ENCODE assay signal across 9 cellular contexts in genomic region chr1:169550294-169550693, GRCh38. TPM values are rescaled to one million over a fixed set of nuclear protein-coding genes. Genes with fewer than 3 reads are reported as not detected.
DNase-seq lines count a peak whose midpoint lies in the region; ATAC-seq and TF ChIP-seq lines count a peak whose summit lies in the region.
"Had no signal": no experiment of that assay in that cellular context is flagged by ENCODE, and none has a peak within 500 bp of the region (broad histone marks: within the 10 kb centered on the region; RNA-seq: fewer than 3 reads in every experiment).

No MANE protein-coding gene starts in this region.

- DNase-seq in DMS 273 treated with DMSO at 0.1 percent for 48 hours (lab: John Stamatoyannopoulos, UW) (peak; percentile 5), NCI-H2196 (lab: John Stamatoyannopoulos, UW; ENCODE audit: unreplicated experiment) (peak; percentile 59), astrocyte of the hippocampus (ENCODE audit: low read depth, low spot score) (peak; percentile 55), iris pigment epithelial cell (ENCODE audit: low read depth) (peak; percentile 55), tibial nerve (ENCODE audit: low spot score in 2 of 2) (peak in 1 of 2 donors; percentile 21)

- TF ChIP-seq CTCF in tibial nerve (IDR thresholded peaks at IDR 0.05): peak in 4 of 5 experiments; percentile 21 to 57 (median 34)

- H3K27me3 ChIP-seq in tibial nerve: no peaks in the 10 kb centered on the region
- H3K27me3 ChIP-seq: SJCRH30 had no signal

- 37% methylated on average over 4 of the region's 4 CpGs for WGBS in tibial nerve, 2 donors

- TF ChIP-seq EP300 in tibial nerve (IDR thresholded peaks at IDR 0.05): no peak

- H3K4me1 ChIP-seq in tibial nerve: no peaks in the 10 kb centered on the region

- no peak overlapping the region for H3K4me3 ChIP-seq in tibial nerve
- H3K4me3 ChIP-seq: SJCRH30 had no signal

- H3K27ac ChIP-seq in tibial nerve: no peak overlapping the region
- H3K27ac ChIP-seq: SJCRH30 had no signal

- no peaks in the 10 kb centered on the region for H3K9me3 ChIP-seq in tibial nerve
- H3K9me3 ChIP-seq: SJCRH30 had no signal

- TF ChIP-seq POLR2A in tibial nerve (IDR thresholded peaks at IDR 0.05): no peak

- peak; percentile 58 for ATAC-seq in GM21723 (IDR thresholded peaks at IDR 0.05; ENCODE audit: unreplicated experiment)
- ATAC-seq in HG03460 (IDR thresholded peaks at IDR 0.05; ENCODE audit: unreplicated experiment): no peak
- no peak for ATAC-seq in GM21737 (IDR thresholded peaks at IDR 0.05; ENCODE audit: unreplicated experiment)

- H3K36me3 ChIP-seq in tibial nerve: no peaks in the 10 kb centered on the region
- H3K36me3 ChIP-seq: SJCRH30 had no signal

RNA-seq across cellular contexts. Expression of gene F5, which starts 36.0 kb away (rescaled TPM):
- under 1 TPM in 3 of 4 donors, not detected in 1; 0.42 to 0.98 (median 0.60) TPM for total RNA-seq in tibial nerve
- total RNA-seq: SJCRH30 had no signal
